15 cellular contexts compared by ENCODE assay signal in the genomic region with DNA sequence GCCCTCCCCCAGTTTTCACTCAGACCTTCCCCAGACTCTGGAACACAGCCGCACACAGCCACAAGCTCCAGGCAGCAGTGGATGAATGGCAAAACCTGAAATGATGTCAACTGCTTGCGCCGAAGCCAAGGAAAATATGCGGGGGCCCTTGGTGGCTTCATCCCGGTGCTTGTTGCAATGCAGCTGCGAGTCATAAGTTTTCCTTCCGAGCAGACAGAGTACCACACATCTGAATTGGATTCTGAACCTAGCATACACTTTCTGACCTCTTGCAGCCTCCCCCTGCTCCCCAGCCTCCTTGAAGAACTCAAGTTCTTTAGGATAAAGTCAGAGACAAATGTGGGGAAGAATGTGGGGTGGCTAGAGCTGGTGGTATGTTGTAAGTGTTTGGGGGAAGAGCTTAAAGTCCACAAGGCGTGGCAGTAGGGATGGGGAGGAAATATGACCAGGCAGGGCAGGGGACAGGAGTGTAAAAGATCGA.
DNase-seq lines count a peak whose midpoint lies in the region; ATAC-seq, FAIRE-seq and TF ChIP-seq lines count a peak whose summit lies in the region.
"Had no signal": no experiment of that assay in that cellular context is flagged by ENCODE, and none has a peak within 500 bp of the region (broad histone marks: within the 10 kb centered on the region; RNA-seq: fewer than 3 reads in every experiment).

No MANE protein-coding gene starts in this region.

- H3F3A ChIP-seq in PC-3 (ENCODE audit: low read length, unreplicated experiment), result no peaks in the 10 kb centered on the region

- no peak for TF ChIP-seq CTCF in AG04449 (IDR thresholded peaks at IDR 0.05; ENCODE audit: insufficient read depth, low read length, missing control alignments)
- no peak for TF ChIP-seq CTCF in PC-3 (conservative IDR thresholded peaks at IDR 0.05; ENCODE audit: low read depth, low read length)
- no peak for TF ChIP-seq CTCF in fibroblast of mammary gland (conservative IDR thresholded peaks at IDR 0.05; ENCODE audit: control insufficient read depth, insufficient read depth, low read depth, low read length)

- H3K9me2 ChIP-seq in PC-3 (replicated peaks; ENCODE audit: low read length), result no peaks in the 10 kb centered on the region

- no peak overlapping the region for H2AFZ ChIP-seq in PC-3 (ENCODE audit: low read length)

- H3K4me1 ChIP-seq in PC-3 (ENCODE audit: insufficient read depth, low read length), result peaks cover 22% of the 10 kb centered on the region
- H3K4me1 ChIP-seq: stomach had no signal

- no peak for ATAC-seq in PC-3
- ATAC-seq: naive thymus-derived CD8-positive, alpha-beta T cell had no signal

- no peaks in the 10 kb centered on the region for H4K20me1 ChIP-seq in PC-3 (ENCODE audit: low read length)

- no peak overlapping the region for H3K27ac ChIP-seq in PC-3 (ENCODE audit: low read length)

- H3K9me3 ChIP-seq in PC-3 (ENCODE audit: low read length), result no peaks in the 10 kb centered on the region
- H3K9me3 ChIP-seq: stomach had no signal

- POLR2A ChIA-PET in AG04449 (lab: Yijun Ruan, JAX), result interaction anchor here (0.7 to 1.4 kb wide), 5 partner anchors 15 to 202 kb away, joined by 3 to 5 read pairs (median 3); no protein-coding TSS in a partner anchor
- POLR2A ChIA-PET in PC-3 (lab: Charles Lee; ENCODE audit: unreplicated experiment), result no interaction called here

- intact Hi-C loops in PC-3 (cut with micrococcal nuclease), result no loop called here

- CTCF ChIA-PET in AG04449 (lab: Yijun Ruan, JAX), result interaction anchor here (0.9 to 4.2 kb wide), 5 partner anchors 9 to 302 kb away, joined by 4 to 22 read pairs (median 4); no protein-coding TSS in a partner anchor
- CTCF ChIA-PET in PC-3 (lab: Charles Lee), result no interaction called here

- FAIRE-seq in frontal cortex (lab: Jason Lieb, UNC), result no peak

- no peak overlapping the region for H3K9ac ChIP-seq in PC-3 (ENCODE audit: low read length)

- H3K79me2 ChIP-seq in PC-3 (ENCODE audit: low read length), result no peaks in the 10 kb centered on the region

- no peak overlapping the region for H3K4me2 ChIP-seq in PC-3 (ENCODE audit: low read length)

- BruUV-seq in PC-3 (replicated peaks; lab: Mats Ljungman, UMichigan), result no TSS peak

- H3K4me3 ChIP-seq in AG04449 (ENCODE audit: low read depth, low read length), result no peak overlapping the region
- H3K4me3 ChIP-seq in PC-3 (ENCODE audit: low read length), result no peak overlapping the region
- no peak overlapping the region for H3K4me3 ChIP-seq in fibroblast of mammary gland (ENCODE audit: control insufficient read depth, low read depth, low read length)
- H3K4me3 ChIP-seq: stomach had no signal

- H3K36me3 ChIP-seq in PC-3 (ENCODE audit: low read depth, low read length), result no peaks in the 10 kb centered on the region
- H3K36me3 ChIP-seq: stomach had no signal

- DNase-seq in AG04449 (ENCODE audit: low read depth, low spot score) (peak; percentile 63), PC-3 (peak; percentile 9), fibroblast of mammary gland (ENCODE audit: low read depth) (peak; percentile 96), non-pigmented ciliary epithelial cell (ENCODE audit: low read depth) (peak; percentile 84), NCI-H1930 (lab: John Stamatoyannopoulos, UW) (no peak), NCI-H187 (lab: John Stamatoyannopoulos, UW) (no peak), frontal cortex (ENCODE audit: low spot score in 2 of 2) (no peak)
- DNase-seq in activated naive CD4-positive, alpha-beta T cell treated with Interleukin-2 at 50 U/mL for 16 hours, result no peak
- DNase-seq: activated CD4-positive, alpha-beta T cell treated with anti-CD3 and anti-CD28 coated beads, Interleukin-2, amount 50 U/mL, for 1 hour; activated naive CD4-positive, alpha-beta T cell treated with anti-CD3 and anti-CD28 coated beads, Interleukin-2, amount 10 ng/mL, durations not matched to agents 7 days and 5 days; DND-41; effector CD4-positive, alpha-beta T cell; naive thymus-derived CD8-positive, alpha-beta T cell; NCI-H1417; stomach had no signal

- H3K27me3 ChIP-seq in PC-3 (ENCODE audit: low read length), result no peaks in the 10 kb centered on the region
- H3K27me3 ChIP-seq: stomach had no signal

Comparison
In these comparisons a context has a peak if more than half of its experiments do, and no peak if none do; other contexts are left out.
1. DNase-seq: peak in AG04449 (single experiment), PC-3 (single experiment), fibroblast of mammary gland (single experiment) and non-pigmented ciliary epithelial cell (single experiment); none in NCI-H1930 (0 of 2), NCI-H187 (0 of 2), activated naive CD4-positive, alpha-beta T cell treated with Interleukin-2 at 50 U/mL for 16 hours (single experiment) and frontal cortex (0 of 2).